In genomic region chr9:114677418-114677817, GRCh38 we compare ENCODE assay signal across 1 cellular context.
TF ChIP-seq lines count a peak whose summit lies in the region.

No MANE protein-coding gene starts in this region.

TF ChIP-seq in HepG2, 621 proteins besides CTCF, POLR2A, EP300 and RAD21 (continued from another document):
- TF ChIP-seq ZNF503 (CRISPR knock-in tag; IDR thresholded peaks at IDR 0.05) (no peak), SP140L (CRISPR knock-in tag; IDR thresholded peaks at IDR 0.05; ENCODE audit: borderline replicate concordance) (no peak), ZNF576 (CRISPR knock-in tag; IDR thresholded peaks at IDR 0.05) (no peak)
